Comparison of ENCODE assay signal across 8 cellular contexts in genomic region chr21:45438391-45439145, GRCh38. TPM values are rescaled to one million over a fixed set of nuclear protein-coding genes. Genes with fewer than 3 reads are reported as not detected.
DNase-seq lines count a peak whose midpoint lies in the region; ATAC-seq and TF ChIP-seq lines count a peak whose summit lies in the region.

No MANE protein-coding gene starts in this region.

- no peaks in the 10 kb centered on the region for H4K20me1 ChIP-seq in osteoblast (ENCODE audit: insufficient read depth, low read length)

- H3K36me3 ChIP-seq in osteoblast (ENCODE audit: insufficient read depth, low read length) = no peaks in the 10 kb centered on the region
- H3K36me3 ChIP-seq in aorta (ENCODE audit: control insufficient read depth in 1 of 2, insufficient read depth in 2 of 2, low read length in 1 of 2) = no peaks in the 10 kb centered on the region

- no peaks in the 10 kb centered on the region for H3K9me3 ChIP-seq in osteoblast (ENCODE audit: low read depth, low read length)
- H3K9me3 ChIP-seq in aorta (ENCODE audit: control insufficient read depth, low read length) = no peaks in the 10 kb centered on the region

- no peak for TF ChIP-seq CTCF in fibroblast of mammary gland (conservative IDR thresholded peaks at IDR 0.05; ENCODE audit: control insufficient read depth, insufficient read depth, low read depth, low read length)
- TF ChIP-seq CTCF in osteoblast (IDR thresholded peaks at IDR 0.05; ENCODE audit: extremely low read depth, low read depth, low read length) = no peak
- no peak for TF ChIP-seq CTCF in osteocyte (IDR thresholded peaks at IDR 0.05)

- intact Hi-C loops in Right ventricle myocardium inferior (cut with DNase I) = loop anchor here (1.0 to 5.0 kb wide), 4 partner anchors 34 to 296 kb away; partner anchors contain the start of gene COL18A1
- intact Hi-C loops in cardiac septum (cut with DNase I) = loop anchor here (1.0 to 2.0 kb wide), 3 partner anchors 52 to 300 kb away; no protein-coding TSS in a partner anchor
- intact Hi-C loops in aorta (cut with DNase I) = loop anchor here (1.0 to 10.0 kb wide), 3 partner anchors 28 to 304 kb away; no protein-coding TSS in a partner anchor

- no peak overlapping the region for H3K27ac Mint-ChIP-seq in osteocyte (ENCODE audit: unreplicated experiment)

- H3K4me3 Mint-ChIP-seq in osteocyte (ENCODE audit: unreplicated experiment) = no peak overlapping the region

- H3K4me1 Mint-ChIP-seq in osteocyte (ENCODE audit: unreplicated experiment) = peaks cover 36% of the 10 kb centered on the region

- no peaks in the 10 kb centered on the region for H3K79me2 ChIP-seq in osteoblast (ENCODE audit: insufficient read depth, low read length)

- H3K9me3 Mint-ChIP-seq in osteocyte (ENCODE audit: unreplicated experiment) = no peaks in the 10 kb centered on the region

- peaks cover 3% of the 10 kb centered on the region for H3K36me3 Mint-ChIP-seq in osteocyte (ENCODE audit: unreplicated experiment)

- H3K27me3 Mint-ChIP-seq in osteocyte (ENCODE audit: unreplicated experiment) = no peaks in the 10 kb centered on the region

- H2AFZ ChIP-seq in osteoblast (ENCODE audit: low read length) = peak overlapping the region; percentile 92

- H3K4me2 ChIP-seq in osteoblast (ENCODE audit: insufficient read depth, low read length) = peak overlapping the region; percentile 88

- H3K27me3 ChIP-seq in osteoblast (ENCODE audit: insufficient read depth, low read length) (no peaks in the 10 kb centered on the region), aorta (ENCODE audit: control insufficient read depth in 1 of 2, insufficient read depth in 2 of 2, low read length in 1 of 2) (no peaks in the 10 kb centered on the region)

- DNase-seq in Right ventricle myocardium inferior (ENCODE audit: missing footprints) = peak; percentile 54
- DNase-seq in cardiac septum (ENCODE audit: low spot score) = no peak
- DNase-seq in fibroblast of mammary gland (ENCODE audit: low read depth) = no peak
- DNase-seq in osteoblast (ENCODE audit: insufficient read length, low spot score, missing footprints) = no peak
- peak; percentile 53 to 77 for DNase-seq in aorta
- DNase-seq in osteocyte (ENCODE audit: extremely low spot score, unreplicated experiment) = no peak
- no peak for DNase-seq in hippocampal formation (lab: John Stamatoyannopoulos, UW)
- DNase-seq in SHP77 treated with DMSO at 0.1 percent for 48 hours (lab: John Stamatoyannopoulos, UW) = no peak

- ATAC-seq in Right ventricle myocardium inferior (peak; percentile 6), aorta (ENCODE audit: low FRiP score) (no peak)

- peaks cover 6% of the 10 kb centered on the region for H3K4me1 ChIP-seq in osteoblast (ENCODE audit: insufficient read depth, low read length)
- H3K4me1 ChIP-seq in aorta (ENCODE audit: control insufficient read depth in 1 of 2, insufficient read depth in 2 of 2, low read length in 2 of 2) = no peaks in the 10 kb centered on the region

- H3K4me3 ChIP-seq in fibroblast of mammary gland (ENCODE audit: control insufficient read depth, low read depth, low read length) (peak overlapping the region; percentile 25), osteoblast (ENCODE audit: insufficient read depth, low read length) (peak overlapping the region; percentile 72), aorta (ENCODE audit: low read length in 2 of 2) (no peak overlapping the region)

- WGBS in aorta, 2 donors = 26 to 31% methylated on average over 26 of the region's 26 CpGs

- H3K27ac ChIP-seq in osteoblast (ENCODE audit: low read depth, low read length) = peak overlapping the region; percentile 86
- H3K27ac ChIP-seq in aorta (ENCODE audit: low read depth in 1 of 2, low read length in 2 of 2) = peak overlapping the region; percentile 32 to 72

RNA-seq across cellular contexts. Expression of gene COL18A1, which starts 33.6 kb away (rescaled TPM):
- total RNA-seq in Right ventricle myocardium inferior (51.6 TPM), cardiac septum (77.0 TPM), osteoblast (8.3 and 8.8 TPM in 2 replicates), aorta (100 to 1,000 TPM; 289 to 301 TPM), osteocyte (515 and 555 TPM in 2 replicates)
- 100 to 1,000 TPM in 1 of 2 donors, 10 to 100 TPM in 1; 97.3 to 963 TPM for polyA plus RNA-seq in aorta

Comparison
In these comparisons a context has a peak if more than half of its experiments do, and no peak if none do; other contexts are left out.
1. DNase-seq: peak in Right ventricle myocardium inferior (single experiment) and aorta (2 of 2); none in cardiac septum (single experiment), fibroblast of mammary gland (single experiment), osteoblast (single experiment), osteocyte (single experiment), hippocampal formation (0 of 2) and SHP77 treated with DMSO at 0.1 percent for 48 hours (single experiment).
2. H3K4me3 ChIP-seq: peak in fibroblast of mammary gland (single experiment) and osteoblast (single experiment); none in aorta (0 of 2).